8 cellular contexts compared by ENCODE assay signal in genomic region chr10:72048450-72049124, GRCh38. TPM values are rescaled to one million over a fixed set of nuclear protein-coding genes. Genes with fewer than 3 reads are reported as not detected.
DNase-seq lines count a peak whose midpoint lies in the region; ATAC-seq, FAIRE-seq and TF ChIP-seq lines count a peak whose summit lies in the region.

No MANE protein-coding gene starts in this region.

- H3K4me3 ChIP-seq in HEK293 (ENCODE audit: low read depth, low read length) (no peak overlapping the region), adrenal gland (no peak overlapping the region), heart right ventricle (no peak overlapping the region), aorta (ENCODE audit: low read length in 2 of 2) (no peak overlapping the region)

- ATAC-seq in heart right ventricle (peak; percentile 58 to 91 (median 84)), aorta (ENCODE audit: low FRiP score) (peak; percentile 95)

- H3K36me3 ChIP-seq in HEK293 (ENCODE audit: control insufficient read depth in 2 of 2, insufficient read depth in 1 of 2, low read length in 2 of 2) (no peaks in the 10 kb centered on the region), adrenal gland (replicated peaks in 1 of 2) (no peaks in the 10 kb centered on the region), heart right ventricle (no peaks in the 10 kb centered on the region), aorta (ENCODE audit: control insufficient read depth in 1 of 2, insufficient read depth in 2 of 2, low read length in 1 of 2) (no peaks in the 10 kb centered on the region)

- H3K36me3 Mint-ChIP-seq in T-helper 1 cell treated with Interleukin-12 subunit alpha and Interleukin-12 subunit beta and Interleukin-4 antibody, amounts not matched to agents 30 μg/mL and 1 μg/mL, for 36 hours (ENCODE audit: low read depth): no peaks in the 10 kb centered on the region

- H3K27me3 ChIP-seq in adrenal gland (no peaks in the 10 kb centered on the region), heart right ventricle (no peaks in the 10 kb centered on the region), aorta (ENCODE audit: control insufficient read depth in 1 of 2, insufficient read depth in 2 of 2, low read length in 1 of 2) (no peaks in the 10 kb centered on the region)

- DNase-seq in D721Med (ENCODE audit: insufficient read length, low spot score): peak; percentile 73
- peak; percentile 33 for DNase-seq in NCI-H187 treated with DMSO at 0.1 percent for 48 hours (lab: John Stamatoyannopoulos, UW)
- peak; percentile 83 to 98 (median 95) for DNase-seq in adrenal gland
- peak; percentile 94 for DNase-seq in heart right ventricle
- peak; percentile 57 for DNase-seq in pulmonary artery endothelial cell (ENCODE audit: low read depth, low spot score)
- peak; percentile 92 to 97 for DNase-seq in aorta

- peaks cover 10% of the 10 kb centered on the region for H3K4me1 Mint-ChIP-seq in T-helper 1 cell treated with Interleukin-12 subunit alpha and Interleukin-12 subunit beta and Interleukin-4 antibody, amounts not matched to agents 30 μg/mL and 1 μg/mL, for 36 hours (ENCODE audit: low read depth)

- intact Hi-C loops in adrenal gland (cut with DNase I) (loop anchor here in 1 of 2 donors (10.0 kb wide), 1 partner anchor 154 kb away; no protein-coding TSS in a partner anchor), heart right ventricle (cut with DNase I) (loop anchor here (1.0 to 10.0 kb wide), 11 partner anchors 91 to 289 kb away; no protein-coding TSS in a partner anchor), aorta (cut with DNase I) (loop anchor here (1.0 to 5.0 kb wide), 5 partner anchors 92 to 289 kb away; no protein-coding TSS in a partner anchor)

- H3K27ac Mint-ChIP-seq in T-helper 1 cell treated with Interleukin-12 subunit alpha and Interleukin-12 subunit beta and Interleukin-4 antibody, amounts not matched to agents 30 μg/mL and 1 μg/mL, for 36 hours: peak overlapping the region; percentile 50

- no peaks in the 10 kb centered on the region for H3K9me3 ChIP-seq in HEK293 (ENCODE audit: control insufficient read depth, insufficient read depth, low read depth, low read length)
- no peaks in the 10 kb centered on the region for H3K9me3 ChIP-seq in adrenal gland (replicated peaks in 1 of 3)
- H3K9me3 ChIP-seq in heart right ventricle: peaks cover 0 to 10% (median 0%) of the 10 kb centered on the region in 11 donors
- peaks cover 1% of the 10 kb centered on the region for H3K9me3 ChIP-seq in aorta (ENCODE audit: control insufficient read depth, low read length)

- no peaks in the 10 kb centered on the region for H3K4me1 ChIP-seq in HEK293 (ENCODE audit: control insufficient read depth, insufficient read depth, low read length)
- H3K4me1 ChIP-seq in adrenal gland (replicated peaks in 1 of 2): peaks cover 0 to 18% of the 10 kb centered on the region in 2 donors
- peaks cover 0 to 25% (median 10%) of the 10 kb centered on the region in 9 donors for H3K4me1 ChIP-seq in heart right ventricle
- no peaks in the 10 kb centered on the region for H3K4me1 ChIP-seq in aorta (ENCODE audit: control insufficient read depth in 1 of 2, insufficient read depth in 2 of 2, low read length in 2 of 2)

- H3K9me3 Mint-ChIP-seq in T-helper 1 cell treated with Interleukin-12 subunit alpha and Interleukin-12 subunit beta and Interleukin-4 antibody, amounts not matched to agents 30 μg/mL and 1 μg/mL, for 36 hours: no peaks in the 10 kb centered on the region

- peak; percentile 100 for TF ChIP-seq CTCF in D721Med (IDR thresholded peaks at IDR 0.05; ENCODE audit: insufficient read depth, missing control alignments)
- peak; percentile 98 for TF ChIP-seq CTCF in HEK293 (tag by site-specific recombination; IDR thresholded peaks at IDR 0.05)
- TF ChIP-seq CTCF in adrenal gland (IDR thresholded peaks at IDR 0.05): peak; percentile 99 to 100 (median 100)
- peak; percentile 99 to 100 (median 100) for TF ChIP-seq CTCF in heart right ventricle (IDR thresholded peaks at IDR 0.05)

- no peak overlapping the region for H3K4me3 Mint-ChIP-seq in T-helper 1 cell treated with Interleukin-12 subunit alpha and Interleukin-12 subunit beta and Interleukin-4 antibody, amounts not matched to agents 30 μg/mL and 1 μg/mL, for 36 hours

- no peak for FAIRE-seq in D721Med (lab: Jason Lieb, UNC)

- CTCF ChIA-PET in HEK293 (lab: Yijun Ruan, JAX): interaction anchor here (0.5 to 6.3 kb wide), 63 partner anchors 8 to 362 kb away, joined by 3 to 86 read pairs (median 4); partner anchors contain the start of genes ANAPC16, ASCC1, CHST3 and SPOCK2

- POLR2A ChIA-PET in HEK293 (lab: Yijun Ruan, JAX): interaction anchor here (0.6 to 1.2 kb wide), 6 partner anchors 81 to 283 kb away, joined by 3 to 6 read pairs (median 3); partner anchors contain the start of gene ASCC1

- no peak overlapping the region for H3K27ac ChIP-seq in HEK293 (ENCODE audit: extremely low read depth, low read depth, low read length)
- no peak overlapping the region for H3K27ac ChIP-seq in adrenal gland
- H3K27ac ChIP-seq in heart right ventricle: no peak overlapping the region
- no peak overlapping the region for H3K27ac ChIP-seq in aorta (ENCODE audit: low read depth in 1 of 2, low read length in 2 of 2)

- H3K27me3 Mint-ChIP-seq in T-helper 1 cell treated with Interleukin-12 subunit alpha and Interleukin-12 subunit beta and Interleukin-4 antibody, amounts not matched to agents 30 μg/mL and 1 μg/mL, for 36 hours (ENCODE audit: low read depth): no peaks in the 10 kb centered on the region

- 23 to 26% (median 25%) methylated on average over 12 of the region's 12 CpGs for WGBS in adrenal gland, 4 donors
- 28 to 29% methylated on average over 12 of the region's 12 CpGs for whole genome bisulfite sequencing in heart right ventricle, 2 donors
- 27% methylated on average over 12 of the region's 12 CpGs for WGBS in aorta, 2 donors

- TF ChIP-seq POLR2A in adrenal gland (IDR thresholded peaks at IDR 0.05): no peak

TF ChIP-seq in HEK293, 187 proteins besides CTCF, POLR2A, EP300 and RAD21 (continues in another document):
- TF ChIP-seq ZNF26 (tag by site-specific recombination; IDR thresholded peaks at IDR 0.05) (no peak), ZNF394 (tag by site-specific recombination; IDR thresholded peaks at IDR 0.05; ENCODE audit: borderline replicate concordance) (no peak), ZBTB26 (tag by site-specific recombination; optimal IDR thresholded peaks at IDR 0.05) (no peak), SP7 (tag by site-specific recombination; IDR thresholded peaks at IDR 0.05) (peak; percentile 48), ZBTB48 (tag by site-specific recombination; IDR thresholded peaks at IDR 0.05) (peak; percentile 56; the same call in 1 of the 2 replicates), ZNF670 (tag by site-specific recombination; IDR thresholded peaks at IDR 0.05; ENCODE audit: low read depth) (no peak), ZNF664 (tag by site-specific recombination; IDR thresholded peaks at IDR 0.05) (no peak), ZBTB44 (tag by site-specific recombination; IDR thresholded peaks at IDR 0.05) (peak; percentile 33; the same call in 1 of the 2 replicates), ZNF596 (tag by site-specific recombination; IDR thresholded peaks at IDR 0.05) (no peak), ZNF707 (tag by site-specific recombination; IDR thresholded peaks at IDR 0.05) (no peak), ZNF629 (tag by site-specific recombination; IDR thresholded peaks at IDR 0.05) (peak; percentile 66), ZNF580 (tag by site-specific recombination; IDR thresholded peaks at IDR 0.05) (no peak), GLIS2 (tag by site-specific recombination; IDR thresholded peaks at IDR 0.05) (no peak)

RNA-seq across cellular contexts. Expression of gene SPOCK2, which starts 39.8 kb away (rescaled TPM):
- total RNA-seq in adrenal gland (10 to 100 TPM; 13.8 to 68.9 (median 40.6) TPM), heart right ventricle (10 to 100 TPM in 2 of 10 donors, 1 to 10 TPM in 8; 3.5 to 12.8 (median 6.4) TPM), pulmonary artery endothelial cell (0.18 and 0.20 TPM in 2 replicates), aorta (1 to 10 TPM; 4.5 to 7.3 TPM)
- polyA plus RNA-seq in adrenal gland (10 to 100 TPM; 11.7 to 57.8 (median 23.6) TPM), heart right ventricle (10 to 100 TPM in 1 of 2 donors, 1 to 10 TPM in 1; 6.7 to 13.4 TPM), aorta (1 to 10 TPM; 1.8 to 1.9 TPM)

Comparison
In these comparisons a context has a peak if more than half of its experiments do, and no peak if none do; other contexts are left out.
1. DNase-seq: peak in every context shown above with its lines; median percentile 95 in adrenal gland; 94 in aorta; 94 in heart right ventricle; 73 in D721Med; 57 in pulmonary artery endothelial cell; 33 in NCI-H187 treated with DMSO at 0.1 percent for 48 hours.